In the genomic region with DNA sequence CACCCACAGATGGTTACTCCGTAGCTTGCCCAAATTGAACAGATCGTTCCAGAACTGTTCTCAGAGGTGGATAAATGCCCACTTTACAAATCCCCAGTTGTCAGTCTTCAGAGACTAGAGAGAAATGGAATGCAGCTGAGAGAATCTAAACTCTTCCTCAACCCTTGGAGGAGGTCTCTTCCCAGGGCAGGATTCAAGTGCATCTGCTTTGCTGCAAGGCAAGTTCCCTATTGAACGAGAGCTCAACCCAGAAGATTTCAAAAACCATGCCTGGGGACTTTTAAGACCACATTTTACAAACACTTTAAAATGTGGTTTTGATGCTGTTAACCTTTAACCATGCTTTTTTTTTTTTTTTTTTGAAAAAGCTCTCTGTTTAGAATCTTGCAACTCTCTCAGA, we compare ENCODE assay signal across 17 cellular contexts.
DNase-seq lines count a peak whose midpoint lies in the region; TF ChIP-seq lines count a peak whose summit lies in the region.
"Had no signal": no experiment of that assay in that cellular context is flagged by ENCODE, and none has a peak within 500 bp of the region (broad histone marks: within the 10 kb centered on the region; RNA-seq: fewer than 3 reads in every experiment).

No MANE protein-coding gene starts in this region.

- H3K36me3 ChIP-seq in mesenchymal stem cell (ENCODE audit: control insufficient read depth in 1 of 2, insufficient read depth in 2 of 2, low read depth in 1 of 2, low read length in 2 of 2) = no peaks in the 10 kb centered on the region
- H3K36me3 ChIP-seq in sigmoid colon = no peaks in the 10 kb centered on the region
- no peaks in the 10 kb centered on the region for H3K36me3 ChIP-seq in suprapubic skin
- H3K36me3 ChIP-seq: BLaER1 treated with 17β-estradiol and CSF1 and Interleukin-3, amounts not matched to agents 10 nM and 100 nM; gastroesophageal sphincter had no signal

- TF ChIP-seq CTCF in sigmoid colon (IDR thresholded peaks at IDR 0.05) (no peak), suprapubic skin (IDR thresholded peaks at IDR 0.05) (no peak)

- no peak overlapping the region for H2AK5ac ChIP-seq in mesenchymal stem cell (ENCODE audit: low read length, severe bottlenecking)

- no peak overlapping the region for H3K4me2 ChIP-seq in mesenchymal stem cell (ENCODE audit: low read length, poor library complexity, severe bottlenecking)
- H3K4me2 ChIP-seq: BLaER1 treated with 17β-estradiol and CSF1 and Interleukin-3, amounts not matched to agents 10 nM and 100 nM had no signal

- H3K27ac ChIP-seq in mesenchymal stem cell (ENCODE audit: low read length, poor library complexity, severe bottlenecking) (peak overlapping the region; percentile 49), sigmoid colon (no peak overlapping the region), suprapubic skin (no peak overlapping the region)
- H3K27ac ChIP-seq: body of pancreas, gastroesophageal sphincter had no signal

- 45% methylated on average over 3 of the region's 3 CpGs for WGBS in mesenchymal stem cell
- WGBS in sigmoid colon, 2 donors = 60 to 73% methylated on average over 3 of the region's 3 CpGs
- 33% methylated on average over 3 of the region's 3 CpGs for WGBS in suprapubic skin

- intact Hi-C loops in sigmoid colon (cut with DNase I) = no loop called here

- H2BK5ac ChIP-seq in mesenchymal stem cell (ENCODE audit: low read depth, low read length, poor library complexity, severe bottlenecking) = no peak overlapping the region

- H3K14ac ChIP-seq in mesenchymal stem cell (ENCODE audit: low read length in 2 of 2) = no peak overlapping the region

- no peak overlapping the region for H4K91ac ChIP-seq in mesenchymal stem cell (ENCODE audit: low read length)

- no peak overlapping the region for H3K18ac ChIP-seq in mesenchymal stem cell (ENCODE audit: low read depth in 1 of 2, low read length in 2 of 2)

- H3K9me3 ChIP-seq in mesenchymal stem cell (ENCODE audit: control insufficient read depth, low read length) (no peaks in the 10 kb centered on the region), sigmoid colon (no peaks in the 10 kb centered on the region), suprapubic skin (no peaks in the 10 kb centered on the region)
- H3K9me3 ChIP-seq: body of pancreas, gastroesophageal sphincter had no signal

- H3K27me3 ChIP-seq in mesenchymal stem cell (ENCODE audit: control insufficient read depth in 1 of 2, insufficient read depth in 1 of 2, low read length in 2 of 2) (no peaks in the 10 kb centered on the region), sigmoid colon (no peaks in the 10 kb centered on the region), suprapubic skin (no peaks in the 10 kb centered on the region)
- H3K27me3 ChIP-seq: body of pancreas, gastroesophageal sphincter had no signal

- no peak overlapping the region for H2BK15ac ChIP-seq in mesenchymal stem cell (ENCODE audit: low read depth, poor library complexity, severe bottlenecking)

- no peak overlapping the region for H3K9ac ChIP-seq in mesenchymal stem cell (ENCODE audit: low read length)
- H3K9ac ChIP-seq: BLaER1 treated with 17β-estradiol and CSF1 and Interleukin-3, amounts not matched to agents 10 nM and 100 nM had no signal

- no peak overlapping the region for H4K8ac ChIP-seq in mesenchymal stem cell (ENCODE audit: low read length)

- no peak overlapping the region for H2BK120ac ChIP-seq in mesenchymal stem cell (ENCODE audit: low read depth, low read length)

- TF ChIP-seq EP300 in sigmoid colon (IDR thresholded peaks at IDR 0.05) = no peak
- no peak for TF ChIP-seq EP300 in suprapubic skin (IDR thresholded peaks at IDR 0.05)

- peak; percentile 46 for DNase-seq in COLO829 (ENCODE audit: low spot score)
- peak; percentile 36 for DNase-seq in NCI-H1048 (lab: John Stamatoyannopoulos, UW)
- DNase-seq in dedifferentiated amniotic fluid mesenchymal stem cell (ENCODE audit: extremely low spot score) = peak; percentile 23
- peak; percentile 94 for DNase-seq in mesenchymal stem cell
- no peak for DNase-seq in sigmoid colon
- no peak for DNase-seq in suprapubic skin (ENCODE audit: low spot score in 2 of 2)
- no peak for DNase-seq in C1 segment of cervical spinal cord (lab: John Stamatoyannopoulos, UW)
- no peak for DNase-seq in medulla oblongata (ENCODE audit: extremely low spot score)
- DNase-seq: body of pancreas; HCEC 1CT; islet precursor cell; NCI-H446; small intestine; stimulated activated naive CD4-positive, alpha-beta T cell had no signal

- H3K4me3 ChIP-seq in mesenchymal stem cell (ENCODE audit: insufficient read depth in 1 of 2, low read depth in 1 of 2, low read length in 2 of 2) (no peak overlapping the region), sigmoid colon (no peak overlapping the region), suprapubic skin (no peak overlapping the region)
- H3K4me3 ChIP-seq: BLaER1 treated with 17β-estradiol and CSF1 and Interleukin-3, amounts not matched to agents 10 nM and 100 nM; body of pancreas; gastroesophageal sphincter; K562 had no signal

- no peak overlapping the region for H2BK12ac ChIP-seq in mesenchymal stem cell (ENCODE audit: low read length in 2 of 2)

- H2AFZ ChIP-seq in mesenchymal stem cell (ENCODE audit: low read depth, low read length) = no peak overlapping the region

- no peak overlapping the region for H3K4ac ChIP-seq in mesenchymal stem cell (ENCODE audit: low read depth in 1 of 2, low read length in 2 of 2)

- TF ChIP-seq POLR2A in sigmoid colon (IDR thresholded peaks at IDR 0.05) = no peak
- TF ChIP-seq POLR2A in suprapubic skin (IDR thresholded peaks at IDR 0.05) = no peak

- H3K4me1 ChIP-seq in mesenchymal stem cell (ENCODE audit: control insufficient read depth, insufficient read depth, low read depth, low read length) (peaks cover 3% of the 10 kb centered on the region), sigmoid colon (no peaks in the 10 kb centered on the region), suprapubic skin (no peaks in the 10 kb centered on the region)
- H3K4me1 ChIP-seq: BLaER1 treated with 17β-estradiol and CSF1 and Interleukin-3, amounts not matched to agents 10 nM and 100 nM; body of pancreas had no signal

- no peaks in the 10 kb centered on the region for H3K79me1 ChIP-seq in mesenchymal stem cell (replicated peaks; ENCODE audit: low read length, poor library complexity, severe bottlenecking)

- H3K23ac ChIP-seq in mesenchymal stem cell (ENCODE audit: low read length in 2 of 2) = no peak overlapping the region

Comparison
In these comparisons a context has a peak if more than half of its experiments do, and no peak if none do; other contexts are left out.
1. DNase-seq: peak in COLO829 (single experiment), NCI-H1048 (single experiment), dedifferentiated amniotic fluid mesenchymal stem cell (single experiment) and mesenchymal stem cell (single experiment); none in sigmoid colon (single experiment), suprapubic skin (0 of 2), C1 segment of cervical spinal cord (0 of 14) and medulla oblongata (single experiment).